In genomic region chr6:121335111-121336008, GRCh38 we compare ENCODE assay signal across 8 cellular contexts. TPM values are rescaled to one million over a fixed set of nuclear protein-coding genes. Genes with fewer than 3 reads are reported as not detected.
DNase-seq lines count a peak whose midpoint lies in the region; ATAC-seq, FAIRE-seq and TF ChIP-seq lines count a peak whose summit lies in the region.

No MANE protein-coding gene starts in this region.

- H3K9ac ChIP-seq in rectal smooth muscle tissue (ENCODE audit: low read length), result peak overlapping the region; percentile 35

- DNase-seq in Calu3, result no peak
- no peak for DNase-seq in glutamatergic neuron
- no peak for DNase-seq in HuH-7 (ENCODE audit: low spot score)
- DNase-seq in GM19239 (ENCODE audit: insufficient read length, low spot score), result no peak
- DNase-seq in superior temporal gyrus (ENCODE audit: extremely low spot score), result no peak

- BruUV-seq in Calu3 (replicated peaks; lab: Mats Ljungman, UMichigan), result no TSS peak

- H3K27ac ChIP-seq in VCaP (peak overlapping the region; percentile 79), rectal smooth muscle tissue (ENCODE audit: low read depth, low read length) (peak overlapping the region; percentile 93)

- H3K36me3 Mint-ChIP-seq in Calu3 (ENCODE audit: insufficient read depth, unreplicated experiment) (peaks cover 18% of the 10 kb centered on the region), glutamatergic neuron (ENCODE audit: unreplicated experiment) (no peaks in the 10 kb centered on the region)

- H3K27me3 ChIP-seq in rectal smooth muscle tissue (ENCODE audit: control insufficient read depth, insufficient read depth, low read length), result no peaks in the 10 kb centered on the region

- CTCF ChIA-PET in Calu3 (lab: Charles Lee), result interaction anchor here (0.5 to 0.7 kb wide), 2 partner anchors 20 to 98 kb away, joined by 3 to 4 read pairs; no protein-coding TSS in a partner anchor

- H3K9me3 Mint-ChIP-seq in Calu3 (ENCODE audit: low read depth, unreplicated experiment), result no peaks in the 10 kb centered on the region
- H3K9me3 Mint-ChIP-seq in glutamatergic neuron (ENCODE audit: unreplicated experiment), result no peaks in the 10 kb centered on the region

- peaks cover 16% of the 10 kb centered on the region for H3K4me1 Mint-ChIP-seq in Calu3 (ENCODE audit: low read depth, unreplicated experiment)
- peaks cover 21% of the 10 kb centered on the region for H3K4me1 Mint-ChIP-seq in glutamatergic neuron (ENCODE audit: low read depth, unreplicated experiment)

- H3K36me3 ChIP-seq in rectal smooth muscle tissue (ENCODE audit: control insufficient read depth, insufficient read depth, low read length), result no peaks in the 10 kb centered on the region

- peak overlapping the region; percentile 83 for H3K4me3 ChIP-seq in rectal smooth muscle tissue (ENCODE audit: low read length)

- no peaks in the 10 kb centered on the region for H3K27me3 Mint-ChIP-seq in Calu3 (ENCODE audit: unreplicated experiment)
- no peaks in the 10 kb centered on the region for H3K27me3 Mint-ChIP-seq in glutamatergic neuron (ENCODE audit: unreplicated experiment)

- ATAC-seq in HG02678 (IDR thresholded peaks at IDR 0.05; ENCODE audit: unreplicated experiment), result peak; percentile 5

- TF ChIP-seq CTCF in Calu3 (IDR thresholded peaks at IDR 0.05; ENCODE audit: unreplicated experiment) (no peak), VCaP (conservative IDR thresholded peaks at IDR 0.05) (no peak), glutamatergic neuron (IDR thresholded peaks at IDR 0.05; ENCODE audit: partially characterized antibody, unreplicated experiment) (no peak)

- H3K4me1 ChIP-seq in rectal smooth muscle tissue (ENCODE audit: control insufficient read depth, insufficient read depth, low read length), result no peaks in the 10 kb centered on the region

- H3K27ac Mint-ChIP-seq in Calu3 (ENCODE audit: unreplicated experiment) (peak overlapping the region; percentile 91), glutamatergic neuron (ENCODE audit: unreplicated experiment) (peak overlapping the region; percentile 92)

- intact Hi-C loops in Calu3 (cut with micrococcal nuclease; ENCODE audit: unreplicated experiment), result no loop called here

- H3K4me3 Mint-ChIP-seq in Calu3 (ENCODE audit: low read depth, unreplicated experiment) (peak overlapping the region; percentile 75), glutamatergic neuron (ENCODE audit: unreplicated experiment) (peak overlapping the region; percentile 99)

- no peak for FAIRE-seq in GM19239 (lab: Jason Lieb, UNC)

RNA-seq across cellular contexts. Expression of gene TBC1D32, which starts 1.1 kb away (rescaled TPM):
- total RNA-seq in Calu3 (2022), result 8.4 and 8.9 TPM in 2 replicates
- total RNA-seq in glutamatergic neuron (ENCODE audit: unreplicated experiment), result 24.2 TPM
